Comparison of ENCODE assay signal across 8 cellular contexts in genomic region chr12:98645572-98646067, GRCh38. TPM values are rescaled to one million over a fixed set of nuclear protein-coding genes. Genes with fewer than 3 reads are reported as not detected.
DNase-seq lines count a peak whose midpoint lies in the region; ATAC-seq and TF ChIP-seq lines count a peak whose summit lies in the region.

No MANE protein-coding gene starts in this region.

- H3K27me3 ChIP-seq in right lobe of liver (no peaks in the 10 kb centered on the region), suprapubic skin (no peaks in the 10 kb centered on the region)

- H3K4me3 ChIP-seq in coronary artery (peak overlapping the region; percentile 78), right lobe of liver (peak overlapping the region; percentile 66 to 95 (median 76)), suprapubic skin (peak overlapping the region; percentile 67)

- TF ChIP-seq CTCF in coronary artery (IDR thresholded peaks at IDR 0.05) (no peak), right lobe of liver (IDR thresholded peaks at IDR 0.05) (no peak), suprapubic skin (IDR thresholded peaks at IDR 0.05) (no peak)

- 0% methylated on average over 11 of the region's 24 CpGs for WGBS in right lobe of liver (ENCODE audit: insufficient coverage, low coverage, low lambda C conversion rate, missing lambda C conversion rate)
- under 1% methylated on average over 14 of the region's 24 CpGs for WGBS in suprapubic skin

- intact Hi-C loops in right lobe of liver (cut with DNase I): no loop called here

- H3K27ac ChIP-seq in coronary artery: peak overlapping the region; percentile 81 to 88
- H3K27ac ChIP-seq in right lobe of liver: peak overlapping the region; percentile 78 to 92 (median 90)
- H3K27ac ChIP-seq in suprapubic skin: peak overlapping the region; percentile 72

- H3K9me3 ChIP-seq in right lobe of liver (no peaks in the 10 kb centered on the region), suprapubic skin (no peaks in the 10 kb centered on the region)

- TF ChIP-seq POLR2A in right lobe of liver (IDR thresholded peaks at IDR 0.05): no peak
- no peak for TF ChIP-seq POLR2A in suprapubic skin (IDR thresholded peaks at IDR 0.05)

- H3K4me1 ChIP-seq in right lobe of liver: peaks cover 0 to 4% (median 0%) of the 10 kb centered on the region in 4 donors
- peaks cover 27% of the 10 kb centered on the region for H3K4me1 ChIP-seq in suprapubic skin

- no peak for TF ChIP-seq EP300 in suprapubic skin (IDR thresholded peaks at IDR 0.05)

- ATAC-seq in HG03039 (IDR thresholded peaks at IDR 0.05; ENCODE audit: unreplicated experiment) (peak; percentile 1), right lobe of liver (peak; percentile 16 to 33 (median 25)), GM21576 (IDR thresholded peaks at IDR 0.05; ENCODE audit: unreplicated experiment) (no peak)

- DNase-seq in activated T-cell treated with anti-CD3 and anti-CD28 coated beads for 24 hours (ENCODE audit: low read depth): peak; percentile 2
- DNase-seq in activated T-cell treated with anti-CD3 and anti-CD28 coated beads, Interleukin-2, amount 50 U/mL, for 1 hour: no peak
- peak; percentile 38 for DNase-seq in SK-N-DZ (ENCODE audit: low spot score)
- DNase-seq in coronary artery (ENCODE audit: low spot score): no peak
- no peak for DNase-seq in right lobe of liver
- no peak for DNase-seq in suprapubic skin (ENCODE audit: low spot score in 2 of 2)

- H3K36me3 ChIP-seq in right lobe of liver: peaks cover 0 to 19% (median 2%) of the 10 kb centered on the region in 4 donors
- H3K36me3 ChIP-seq in suprapubic skin: peaks cover 23% of the 10 kb centered on the region

RNA-seq across cellular contexts. Expression of gene APAF1, which starts 0.5 kb away (rescaled TPM):
- 23.4 and 25.3 TPM in 2 replicates for polyA plus RNA-seq in SK-N-DZ (2014; cell fraction: cytosol; rRNA removed)
- 12.8 and 13.8 TPM in 2 replicates for polyA plus RNA-seq in SK-N-DZ (2014; cell fraction: nucleus; rRNA removed)
- total RNA-seq in right lobe of liver: 10 to 100 TPM in 1 of 6 experiments, 1 to 10 TPM in 5; 4.5 to 12.3 (median 7.1) TPM
- 10 to 100 TPM in 3 of 4 donors, 1 to 10 TPM in 1; 6.2 to 19.7 (median 11.5) TPM for total RNA-seq in suprapubic skin

RNA-seq across cellular contexts. Expression of gene IKBIP, which starts 1.0 kb away (rescaled TPM):
- polyA plus RNA-seq in SK-N-DZ (2014; cell fraction: cytosol; rRNA removed): 24.2 and 24.3 TPM in 2 replicates
- 10.0 and 14.5 TPM in 2 replicates for polyA plus RNA-seq in SK-N-DZ (2014; cell fraction: nucleus; rRNA removed)
- total RNA-seq in right lobe of liver: 10 to 100 TPM in 2 of 6 experiments, 1 to 10 TPM in 4; 2.8 to 12.6 (median 6.6) TPM
- 1 to 10 TPM; 2.5 to 4.0 (median 3.4) TPM for total RNA-seq in suprapubic skin

RNA-seq across cellular contexts. Expression of gene SLC25A3, which starts 52.1 kb away (rescaled TPM):
- 785 and 1,138 TPM in 2 replicates for polyA plus RNA-seq in SK-N-DZ (2014; cell fraction: cytosol; rRNA removed)
- 519 and 667 TPM in 2 replicates for polyA plus RNA-seq in SK-N-DZ (2014; cell fraction: nucleus; rRNA removed)
- 100 to 1,000 TPM; 257 to 421 (median 267) TPM for total RNA-seq in right lobe of liver
- total RNA-seq in suprapubic skin: 100 to 1,000 TPM; 375 to 558 (median 498) TPM

Comparison
In these comparisons a context has a peak if more than half of its experiments do, and no peak if none do; other contexts are left out.
1. DNase-seq: peak in activated T-cell treated with anti-CD3 and anti-CD28 coated beads for 24 hours (single experiment) and SK-N-DZ (single experiment); none in activated T-cell treated with anti-CD3 and anti-CD28 coated beads, Interleukin-2, amount 50 U/mL, for 1 hour (single experiment), coronary artery (single experiment), right lobe of liver (0 of 3) and suprapubic skin (0 of 2).
2. Peak in every context shown above with its lines, with median percentiles within 50 percentile points of each other: H3K27ac ChIP-seq and H3K4me3 ChIP-seq.